22 cellular contexts compared by ENCODE assay signal in the genomic region with DNA sequence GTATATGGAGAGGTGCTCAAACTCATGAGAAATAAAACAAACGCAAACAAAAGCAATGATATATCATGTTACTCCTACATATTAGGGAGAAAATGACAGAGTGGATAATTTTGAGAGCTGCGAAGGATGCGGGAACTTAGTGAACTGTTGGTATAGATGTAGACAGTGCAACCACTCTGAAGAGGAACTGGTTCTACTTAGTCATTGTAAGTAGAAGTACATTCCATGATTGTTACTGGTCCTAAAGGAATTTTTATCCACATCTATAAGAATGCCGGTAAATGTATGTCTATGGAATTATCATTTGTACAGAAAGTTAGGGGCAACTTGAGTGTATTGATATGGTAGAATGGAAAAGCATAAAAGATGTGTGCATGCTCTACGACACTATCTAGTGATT.
DNase-seq lines count a peak whose midpoint lies in the region; ATAC-seq and TF ChIP-seq lines count a peak whose summit lies in the region.
"Had no signal": no experiment of that assay in that cellular context is flagged by ENCODE, and none has a peak within 500 bp of the region (broad histone marks: within the 10 kb centered on the region; RNA-seq: fewer than 3 reads in every experiment).

No MANE protein-coding gene starts in this region.

- H3K79me2 ChIP-seq in MM.1S (ENCODE audit: low read length): no peaks in the 10 kb centered on the region

- no peak overlapping the region for H3K4me3 ChIP-seq in brain microvascular endothelial cell (ENCODE audit: low read depth, low read length)
- H3K4me3 ChIP-seq in foreskin fibroblast (ENCODE audit: low read depth in 1 of 2, low read length in 2 of 2): no peak overlapping the region
- H3K4me3 ChIP-seq in MM.1S (ENCODE audit: low read length): no peak overlapping the region
- H3K4me3 ChIP-seq: A549, GM23338, HAP-1 had no signal

- H3F3A ChIP-seq in MM.1S (ENCODE audit: insufficient read depth, low read length): no peaks in the 10 kb centered on the region

- ATAC-seq in HG03342 (IDR thresholded peaks at IDR 0.05; ENCODE audit: unreplicated experiment): no peak

- no peak overlapping the region for H2AFZ ChIP-seq in MM.1S (ENCODE audit: low read length)
- H2AFZ ChIP-seq: GM23338 had no signal

- no peaks in the 10 kb centered on the region for H3K9me3 ChIP-seq in MM.1S (replicated peaks; ENCODE audit: insufficient read depth, low read length)
- H3K9me3 ChIP-seq: A549, HAP-1 had no signal

- peak; percentile 18 for DNase-seq in EH (ENCODE audit: low read depth)
- DNase-seq in NCI-H226: peak; percentile 49
- no peak for DNase-seq in brain microvascular endothelial cell
- peak; percentile 21 to 47 for DNase-seq in foreskin fibroblast
- no peak for DNase-seq in MM.1S
- no peak for DNase-seq in COLO829 (ENCODE audit: low spot score)
- no peak for DNase-seq in DMS79 treated with DMSO at 0.1 percent for 48 hours (lab: John Stamatoyannopoulos, UW)
- DNase-seq: CD4-positive, CD25-positive, alpha-beta regulatory T cell; COR-L47; DMS 273 treated with DMSO at 0.1 percent for 48 hours; GF-D8; KBM-7; NCI-H1092 treated with DMSO at 0.1 percent for 48 hours; NCI-H1694; NCI-H2081; NCI-H2171; NCI-H524 treated with DMSO at 0.1 percent for 48 hours; Right ventricle myocardium superior had no signal

- H3K36me3 ChIP-seq in brain microvascular endothelial cell (replicated peaks) (no peaks in the 10 kb centered on the region), MM.1S (replicated peaks; ENCODE audit: insufficient read depth, low read length) (no peaks in the 10 kb centered on the region)
- H3K36me3 ChIP-seq: HAP-1 had no signal

- TF ChIP-seq CTCF in brain microvascular endothelial cell (IDR thresholded peaks at IDR 0.05; ENCODE audit: low read depth, low read length, missing control alignments) (no peak), foreskin fibroblast (IDR thresholded peaks at IDR 0.05; ENCODE audit: low read depth, low read length) (no peak), MM.1S (IDR thresholded peaks at IDR 0.05; ENCODE audit: low read length) (no peak)

- in situ Hi-C loops in brain microvascular endothelial cell (cut with HindIII; ENCODE audit: low pct_ligation_motif_present, low sequenced_read_pairs): no loop called here

- H3K27me3 ChIP-seq in brain microvascular endothelial cell (replicated peaks) (no peaks in the 10 kb centered on the region), MM.1S (replicated peaks; ENCODE audit: insufficient read depth, low read length) (no peaks in the 10 kb centered on the region)

- H3K4me1 ChIP-seq in MM.1S (ENCODE audit: low read length): no peaks in the 10 kb centered on the region
- H3K4me1 ChIP-seq: A549 had no signal

- H3K9me2 ChIP-seq in MM.1S (replicated peaks; ENCODE audit: insufficient read depth, low read length): no peaks in the 10 kb centered on the region

- no peaks in the 10 kb centered on the region for H4K20me1 ChIP-seq in MM.1S (ENCODE audit: insufficient read depth, low read length)

- no peak overlapping the region for H3K4me2 ChIP-seq in MM.1S (ENCODE audit: low read depth, low read length)
- H3K4me2 ChIP-seq: A549 had no signal

- peak overlapping the region; percentile 2 for H3K27ac ChIP-seq in brain microvascular endothelial cell
- no peak overlapping the region for H3K27ac ChIP-seq in MM.1S (ENCODE audit: low read length)
- H3K27ac ChIP-seq: A549 had no signal

- no peak overlapping the region for H3K9ac ChIP-seq in MM.1S (ENCODE audit: low read length)

Comparison
In these comparisons a context has a peak if more than half of its experiments do, and no peak if none do; other contexts are left out.
1. DNase-seq: peak in EH (single experiment), NCI-H226 (single experiment) and foreskin fibroblast (2 of 2); none in brain microvascular endothelial cell (single experiment), MM.1S (single experiment), COLO829 (single experiment) and DMS79 treated with DMSO at 0.1 percent for 48 hours (single experiment).